ENCODE assay signal across 10 cellular contexts in genomic region chr11:111734383-111735261, GRCh38. TPM values are rescaled to one million over a fixed set of nuclear protein-coding genes. Genes with fewer than 3 reads are reported as not detected.
DNase-seq lines count a peak whose midpoint lies in the region; ATAC-seq and TF ChIP-seq lines count a peak whose summit lies in the region.
"Had no signal": no experiment of that assay in that cellular context is flagged by ENCODE, and none has a peak within 500 bp of the region (broad histone marks: within the 10 kb centered on the region; RNA-seq: fewer than 3 reads in every experiment).

No MANE protein-coding gene starts in this region.

- peaks cover 7% of the 10 kb centered on the region for H3K36me3 Mint-ChIP-seq in central memory CD8-positive, alpha-beta T cell (ENCODE audit: insufficient read depth)

- H3K36me3 ChIP-seq in mucosa of stomach (ENCODE audit: control insufficient read depth, insufficient read depth, low read length) (no peaks in the 10 kb centered on the region), thoracic aorta (no peaks in the 10 kb centered on the region)

- H3K4me1 Mint-ChIP-seq in central memory CD8-positive, alpha-beta T cell = no peaks in the 10 kb centered on the region

- DNase-seq in NCI-H1092 treated with DMSO at 0.1 percent for 48 hours (lab: John Stamatoyannopoulos, UW) (peak; percentile 24), NCI-H1092 (lab: John Stamatoyannopoulos, UW) (no peak), thoracic aorta (ENCODE audit: low spot score) (no peak), GF-D8 (lab: John Stamatoyannopoulos, UW) (no peak)
- DNase-seq in central memory CD8-positive, alpha-beta T cell (ENCODE audit: low spot score in 2 of 2) = no peak

- H3K27ac Mint-ChIP-seq in central memory CD8-positive, alpha-beta T cell (ENCODE audit: low read depth) = peak overlapping the region; percentile 67

- H3K27ac ChIP-seq in thoracic aorta = peak overlapping the region; percentile 85 to 95
- H3K27ac ChIP-seq: neutrophil had no signal

- peaks cover 47% of the 10 kb centered on the region for H3K4me1 ChIP-seq in mucosa of stomach (ENCODE audit: control insufficient read depth, insufficient read depth, low read length)
- H3K4me1 ChIP-seq in thoracic aorta (ENCODE audit: control insufficient read depth in 1 of 2, low read depth in 2 of 2) = peaks cover 69 to 96% of the 10 kb centered on the region in 2 donors

- H3K9me3 Mint-ChIP-seq in central memory CD8-positive, alpha-beta T cell = no peaks in the 10 kb centered on the region

- H3K4me3 ChIP-seq in mucosa of stomach (ENCODE audit: low read length) (no peak overlapping the region), thoracic aorta (peak overlapping the region; percentile 15)

- no peak overlapping the region for H3K4me3 Mint-ChIP-seq in central memory CD8-positive, alpha-beta T cell

- no peaks in the 10 kb centered on the region for H3K27me3 ChIP-seq in mucosa of stomach (ENCODE audit: control insufficient read depth, insufficient read depth, low read length)
- no peaks in the 10 kb centered on the region for H3K27me3 ChIP-seq in thoracic aorta (replicated peaks; ENCODE audit: insufficient read depth)
- H3K27me3 ChIP-seq: neutrophil had no signal

- no peaks in the 10 kb centered on the region for H3K27me3 Mint-ChIP-seq in central memory CD8-positive, alpha-beta T cell

- TF ChIP-seq CTCF in thoracic aorta (IDR thresholded peaks at IDR 0.05) = no peak

- H3K9ac ChIP-seq in mucosa of stomach (ENCODE audit: low read length) = peak overlapping the region; percentile 58

- ATAC-seq in central memory CD8-positive, alpha-beta T cell (replicated peaks; ENCODE audit: extremely low read depth, poor library complexity, severe bottlenecking) = no peak
- ATAC-seq in thoracic aorta (ENCODE audit: insufficient number of reproducible peaks, low FRiP score, low read depth) (no peak), HG03097 (IDR thresholded peaks at IDR 0.05; ENCODE audit: low FRiP score, unreplicated experiment) (no peak), GM21576 (IDR thresholded peaks at IDR 0.05; ENCODE audit: unreplicated experiment) (no peak)
- ATAC-seq: HCT116 had no signal

- H3K9me3 ChIP-seq in mucosa of stomach (ENCODE audit: control insufficient read depth, low read length) (no peaks in the 10 kb centered on the region), thoracic aorta (no peaks in the 10 kb centered on the region)
- H3K9me3 ChIP-seq: neutrophil had no signal

RNA-seq across cellular contexts. Expression of gene PPP2R1B, which starts 31.6 kb away (rescaled TPM):
- 10 to 100 TPM; 22.5 to 34.5 TPM for total RNA-seq in thoracic aorta
